Comparison of ENCODE assay signal across 8 cellular contexts in genomic region chr10:44978570-44979280, GRCh38. TPM values are rescaled to one million over a fixed set of nuclear protein-coding genes. Genes with fewer than 3 reads are reported as not detected.
DNase-seq lines count a peak whose midpoint lies in the region; TF ChIP-seq lines count a peak whose summit lies in the region.

TSS of gene DEPP1 (minus strand) at chr10:44978809. CDS start at chr10:44978030, 779 bp downstream.

- H3K79me2 ChIP-seq in GM23248 (ENCODE audit: insufficient read depth) (no peaks in the 10 kb centered on the region), OCI-LY7 (ENCODE audit: insufficient read depth, low read depth, low read length) (no peaks in the 10 kb centered on the region)

- peak within 1 kb of the TSS; percentile 66 for H3K27ac ChIP-seq in C4-2B
- peak within 1 kb of the TSS; percentile 33 for H3K27ac ChIP-seq in GM23248
- peak within 1 kb of the TSS; percentile 89 to 91 for H3K27ac ChIP-seq in ascending aorta
- H3K27ac ChIP-seq in left ventricle myocardium inferior (replicated peaks), result peak within 1 kb of the TSS; percentile 96
- no peak within 1 kb of the TSS for H3K27ac ChIP-seq in OCI-LY7 (ENCODE audit: low read depth, low read length, poor library complexity, severe bottlenecking)

- H4K20me1 ChIP-seq in GM23248 (ENCODE audit: insufficient read depth) (no peaks in the 10 kb centered on the region), OCI-LY7 (ENCODE audit: insufficient read depth, low read length) (no peaks in the 10 kb centered on the region)

- H3K27me3 ChIP-seq in GM23248 (replicated peaks; ENCODE audit: insufficient read depth) (no peaks in the 10 kb centered on the region), ascending aorta (no peaks in the 10 kb centered on the region), left ventricle myocardium inferior (ENCODE audit: low read depth) (no peaks in the 10 kb centered on the region)

- H3K4me1 ChIP-seq in GM23248 (ENCODE audit: insufficient read depth) (peaks cover 50% of the 10 kb centered on the region), ascending aorta (peaks cover 32 to 58% of the 10 kb centered on the region in 2 donors), left ventricle myocardium inferior (peaks cover 100% of the 10 kb centered on the region), OCI-LY7 (ENCODE audit: insufficient read depth, low read length, poor library complexity, severe bottlenecking) (peaks cover 11% of the 10 kb centered on the region)

- H3K4me2 ChIP-seq in GM23248 (ENCODE audit: unreplicated experiment) (peak within 1 kb of the TSS; percentile 87), OCI-LY7 (ENCODE audit: low read length) (no peak within 1 kb of the TSS)

- no TSS peak for BruUV-seq in OCI-LY7 (replicated peaks; lab: Mats Ljungman, UMichigan)

- peaks cover 1% of the 10 kb centered on the region for H3K36me3 Mint-ChIP-seq in progenitor cell of endocrine pancreas (ENCODE audit: insufficient read depth)

- no peaks in the 10 kb centered on the region for H3K27me3 Mint-ChIP-seq in progenitor cell of endocrine pancreas

- peak within 1 kb of the TSS; percentile 76 for H3K4me3 Mint-ChIP-seq in progenitor cell of endocrine pancreas (ENCODE audit: low read depth)

- peak within 1 kb of the TSS; percentile 65 for H3K4me3 ChIP-seq in GM23248
- H3K4me3 ChIP-seq in ascending aorta, result peak within 1 kb of the TSS; percentile 71 to 77
- peak within 1 kb of the TSS; percentile 90 for H3K4me3 ChIP-seq in left ventricle myocardium inferior
- H3K4me3 ChIP-seq in OCI-LY7 (ENCODE audit: low read depth, low read length, poor library complexity, severe bottlenecking), result no peak within 1 kb of the TSS

- H3K4me1 Mint-ChIP-seq in progenitor cell of endocrine pancreas (ENCODE audit: low read depth), result peaks cover 54% of the 10 kb centered on the region

- POLR2A ChIA-PET in OCI-LY7 (lab: Charles Lee), result interaction anchor here (0.6 kb wide), 1 partner anchor 1117 kb away, joined by 3 read pairs; no protein-coding TSS in a partner anchor

- no peak for TF ChIP-seq CTCF in C4-2B (conservative IDR thresholded peaks at IDR 0.05)
- TF ChIP-seq CTCF in ascending aorta (IDR thresholded peaks at IDR 0.05), result peak in 2 of 3 experiments; percentile 5 to 9
- TF ChIP-seq CTCF in left ventricle myocardium inferior (IDR thresholded peaks at IDR 0.05; ENCODE audit: borderline replicate concordance), result peak; percentile 51
- peak; percentile 35 for TF ChIP-seq CTCF in progenitor cell of endocrine pancreas (IDR thresholded peaks at IDR 0.05; ENCODE audit: unreplicated experiment)
- TF ChIP-seq CTCF in OCI-LY7 (conservative IDR thresholded peaks at IDR 0.05; ENCODE audit: low read length), result no peak

- DNase-seq in GM23248, result peak; percentile 88
- DNase-seq in NCI-H2196 treated with DMSO at 0.1 percent for 48 hours (lab: John Stamatoyannopoulos, UW; ENCODE audit: unreplicated experiment), result peak; percentile 63
- DNase-seq in ascending aorta (ENCODE audit: low spot score in 2 of 2), result peak; percentile 80 to 96
- peak; percentile 92 for DNase-seq in left ventricle myocardium inferior
- DNase-seq in progenitor cell of endocrine pancreas (ENCODE audit: low spot score, unreplicated experiment), result peak; percentile 82
- DNase-seq in OCI-LY7 (ENCODE audit: low spot score), result no peak
- no peak for DNase-seq in T-helper 9 cell

- WGBS in GM23248 (ENCODE audit: low coverage in 1 of 2, low lambda C conversion rate in 2 of 2, missing lambda C conversion rate in 2 of 2), 2 experiments, result 46% methylated on average over 12 of the region's 12 CpGs

- no peaks in the 10 kb centered on the region for H3K9me3 Mint-ChIP-seq in progenitor cell of endocrine pancreas (ENCODE audit: low read depth)

- peak within 1 kb of the TSS; percentile 70 for H3K9ac ChIP-seq in GM23248

- intact Hi-C loops in ascending aorta (cut with DNase I) (loop anchor here (1.0 to 10.0 kb wide), 4 partner anchors 23 to 1304 kb away; no protein-coding TSS in a partner anchor), left ventricle myocardium inferior (cut with micrococcal nuclease) (loop anchor here (5.0 kb wide), 1 partner anchor 46 kb away; no protein-coding TSS in a partner anchor), OCI-LY7 (cut with micrococcal nuclease; ENCODE audit: unreplicated experiment) (no loop called here)

- H3K36me3 ChIP-seq in GM23248 (ENCODE audit: low read depth), result no peaks in the 10 kb centered on the region
- H3K36me3 ChIP-seq in ascending aorta, result peaks cover 6 to 22% of the 10 kb centered on the region in 2 donors
- peaks cover 38% of the 10 kb centered on the region for H3K36me3 ChIP-seq in left ventricle myocardium inferior
- H3K36me3 ChIP-seq in OCI-LY7 (ENCODE audit: insufficient read depth, low read length), result no peaks in the 10 kb centered on the region

- peak within 1 kb of the TSS; percentile 72 for H2AFZ ChIP-seq in GM23248
- no peak within 1 kb of the TSS for H2AFZ ChIP-seq in OCI-LY7 (ENCODE audit: low read length)

- no peaks in the 10 kb centered on the region for H3K9me3 ChIP-seq in GM23248 (ENCODE audit: low read depth)
- H3K9me3 ChIP-seq in ascending aorta, result no peaks in the 10 kb centered on the region
- H3K9me3 ChIP-seq in left ventricle myocardium inferior (replicated peaks), result no peaks in the 10 kb centered on the region
- H3K9me3 ChIP-seq in OCI-LY7 (ENCODE audit: low read length), result no peaks in the 10 kb centered on the region

- H3K27ac Mint-ChIP-seq in progenitor cell of endocrine pancreas, result peak within 1 kb of the TSS; percentile 95

- in situ Hi-C loops in GM23248 (cut with MboI), result loop anchor here (25.0 kb wide), 1 partner anchor 1316 kb away; no protein-coding TSS in a partner anchor

- peaks cover 18% of the 10 kb centered on the region; the same call in 1 of the 2 replicates for H3F3A ChIP-seq in GM23248 (ENCODE audit: insufficient read depth)

- H3K9me2 ChIP-seq in GM23248 (ENCODE audit: insufficient read depth) (no peaks in the 10 kb centered on the region), OCI-LY7 (ENCODE audit: insufficient read depth, low read length) (no peaks in the 10 kb centered on the region)

- CTCF ChIA-PET in OCI-LY7 (lab: Charles Lee; ENCODE audit: unreplicated experiment), result no interaction called here

RNA-seq across cellular contexts. Expression of gene DEPP1, which starts in this region (rescaled TPM):
- total RNA-seq in GM23248 (2014; rRNA removed; shearing (Covaris generic)), result 7.0 and 10.1 TPM in 2 replicates
- 10.2 and 13.8 TPM in 2 replicates for polyA plus RNA-seq in GM23248 (2016; fragmentation: Nextera tagmentation; extraction: Ambion mirVana)
- total RNA-seq in ascending aorta, result 309 TPM
- total RNA-seq in left ventricle myocardium inferior, result 27.5 TPM
- total RNA-seq in progenitor cell of endocrine pancreas, result 13.9 and 16.6 TPM in 2 replicates
- 0.08 and 0.09 TPM in 2 replicates for total RNA-seq in OCI-LY7 (2014; rRNA removed; shearing (Covaris generic))
- not detected in 2 replicates for total RNA-seq in OCI-LY7 (2022)

Comparison
In these comparisons a context has a peak if more than half of its experiments do, and no peak if none do; other contexts are left out.
1. RNA of gene DEPP1 (total RNA-seq): 309 TPM in ascending aorta (single experiment); 27.5 TPM in left ventricle myocardium inferior (single experiment), 13.9 to 16.6 TPM in progenitor cell of endocrine pancreas, 7.0 to 10.1 TPM in GM23248 and 0.08 to 0.09 TPM in OCI-LY7; every median in the first group is over 10 times any median in the second.
2. CTCF ChIP-seq: peak in ascending aorta (2 of 3), left ventricle myocardium inferior (single experiment) and progenitor cell of endocrine pancreas (single experiment); none in C4-2B (single experiment) and OCI-LY7 (single experiment).
3. DNase-seq: peak in GM23248 (single experiment), NCI-H2196 treated with DMSO at 0.1 percent for 48 hours (single experiment), ascending aorta (2 of 2), left ventricle myocardium inferior (single experiment) and progenitor cell of endocrine pancreas (single experiment); none in OCI-LY7 (single experiment) and T-helper 9 cell (single experiment).